ENCODE assay signal across 15 cellular contexts in genomic region chr2:14524041-14524802, GRCh38.
DNase-seq lines count a peak whose midpoint lies in the region; ATAC-seq and TF ChIP-seq lines count a peak whose summit lies in the region.
"Had no signal": no experiment of that assay in that cellular context is flagged by ENCODE, and none has a peak within 500 bp of the region (broad histone marks: within the 10 kb centered on the region; RNA-seq: fewer than 3 reads in every experiment).

No MANE protein-coding gene starts in this region.

- TF ChIP-seq CTCF in AG09309 (IDR thresholded peaks at IDR 0.05; ENCODE audit: control insufficient read depth, insufficient read depth, low read depth, low read length, missing control alignments) (no peak), kidney epithelial cell (IDR thresholded peaks at IDR 0.05; ENCODE audit: insufficient read depth, low read length, poor library complexity, severe bottlenecking) (no peak), GM13977 (IDR thresholded peaks at IDR 0.05; ENCODE audit: extremely low read depth, insufficient read depth, missing control alignments) (no peak)

- in situ Hi-C loops in GM13977 (cut with MboI; ENCODE audit: low pct_unique_long_range_greater_than_20kb, low sequenced_read_pairs, unreplicated experiment), result no loop called here

- H3K27me3 ChIP-seq in kidney epithelial cell (ENCODE audit: control insufficient read depth, insufficient read depth, low read length), result no peaks in the 10 kb centered on the region
- H3K27me3 ChIP-seq: vagina had no signal

- ATAC-seq in GM18867 (IDR thresholded peaks at IDR 0.05; ENCODE audit: unreplicated experiment), result no peak
- ATAC-seq: activated naive CD8-positive, alpha-beta T cell treated with anti-CD3 and anti-CD28 coated beads, Interleukin-2, amount 50 U/mL, for 24 hours; stimulated activated effector memory CD8-positive, alpha-beta T cell treated with anti-CD3 and anti-CD28 coated beads, Interleukin-12 subunit alpha, Interleukin-12 subunit beta, amount 100 ng/mL, for 72 hours had no signal

- no peaks in the 10 kb centered on the region for H3K36me3 ChIP-seq in kidney epithelial cell (ENCODE audit: control insufficient read depth, insufficient read depth, low read length)
- H3K36me3 ChIP-seq: vagina had no signal

- DNase-seq in AG09309 (ENCODE audit: low read depth) (peak; percentile 43), HS-5 (ENCODE audit: low read depth) (peak; percentile 73), amniotic epithelial cell (ENCODE audit: low read depth) (peak; percentile 59), kidney epithelial cell (ENCODE audit: low read depth) (peak; percentile 61), GM13977 (ENCODE audit: low spot score) (no peak), DMS153 (lab: John Stamatoyannopoulos, UW) (no peak), NCI-H446 (lab: John Stamatoyannopoulos, UW) (no peak)
- DNase-seq: activated naive CD8-positive, alpha-beta T cell treated with anti-CD3 and anti-CD28 coated beads, Interleukin-2, amount 50 U/mL, for 24 hours; activated T-cell treated with anti-CD3 and anti-CD28 coated beads, Interleukin-2, amount 50 U/mL, for 1 hour; H9; NCI-H187; stimulated activated CD4-positive, alpha-beta T cell treated with anti-CD3 and anti-CD28 coated beads, Interleukin-2, amount 100 ng/mL, for 48 hours had no signal

- H3K4me3 ChIP-seq in AG09309 (ENCODE audit: control insufficient read depth, low read depth, low read length) (peak overlapping the region; percentile 22), kidney epithelial cell (ENCODE audit: low read depth, low read length) (no peak overlapping the region)
- H3K4me3 ChIP-seq: vagina had no signal

Comparison
In these comparisons a context has a peak if more than half of its experiments do, and no peak if none do; other contexts are left out.
1. DNase-seq: peak in AG09309 (single experiment), HS-5 (single experiment), amniotic epithelial cell (single experiment) and kidney epithelial cell (single experiment); none in GM13977 (single experiment), DMS153 (single experiment) and NCI-H446 (0 of 2).